Comparison of ENCODE assay signal across 17 cellular contexts in the genomic region with DNA sequence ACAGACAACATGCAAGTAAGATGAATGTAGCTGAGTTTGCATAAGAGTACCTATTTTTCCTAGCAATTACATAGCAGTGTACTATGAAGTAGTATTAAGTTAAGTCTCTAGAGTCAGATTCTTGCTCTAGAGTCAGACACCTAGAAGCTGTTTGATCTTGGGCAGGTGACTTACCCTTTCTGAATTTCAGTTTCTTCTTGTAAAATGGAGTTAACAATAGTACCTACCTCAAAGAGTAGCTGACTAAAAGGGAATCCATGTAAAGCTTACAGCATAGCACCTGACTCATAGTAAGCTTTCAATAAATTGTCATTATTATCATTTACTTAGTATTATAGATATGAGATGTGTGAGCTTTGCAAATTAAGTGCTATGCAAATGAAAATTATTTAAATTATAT.
"Had no signal": no experiment of that assay in that cellular context is flagged by ENCODE, and none has a peak within 500 bp of the region (broad histone marks: within the 10 kb centered on the region; RNA-seq: fewer than 3 reads in every experiment).

No MANE protein-coding gene starts in this region.

- ATAC-seq: T-cell had no signal

- H3K4me3 ChIP-seq: hepatocyte, left ventricle myocardium inferior, stomach, thoracic aorta had no signal

- H2AFZ ChIP-seq: hepatocyte had no signal

- DNase-seq: activated CD4-positive, alpha-beta T cell treated with anti-CD3 and anti-CD28 coated beads, Interleukin-2, amount 50 U/mL, for 1 hour; activated naive CD4-positive, alpha-beta T cell treated with anti-CD3 and anti-CD28 coated beads, Interleukin-2, amount 50 U/mL, for 16 hours; cerebellar nuclear complex; dermis blood vessel endothelial cell; endodermal cell; erythroblast; kidney; left ventricle myocardium inferior; occipital lobe; stimulated activated CD4-positive, alpha-beta T cell treated with anti-CD3 and anti-CD28 coated beads, Interleukin-12 subunit alpha, Interleukin-12 subunit beta, amount 100 ng/mL, for 4 hours; stomach; T-cell had no signal

- FAIRE-seq: kidney had no signal

- H3K4me1 Mint-ChIP-seq: endodermal cell had no signal

- H3K27ac ChIP-seq: hepatocyte, left ventricle myocardium inferior, stomach had no signal

- H3K36me3 ChIP-seq: left ventricle myocardium inferior, stomach, thoracic aorta had no signal

- H3K4me1 ChIP-seq: left ventricle myocardium inferior had no signal

- H3K27me3 Mint-ChIP-seq: memory B cell, T-cell had no signal

- H3K4me3 Mint-ChIP-seq: activated T-helper 1 cell treated with anti-CD3 and anti-CD28 coated beads, Interleukin-12 subunit alpha, Interleukin-12 subunit beta, Interleukin-2, Interleukin-4 antibody, amounts not matched to agents 30 ng/mL and 10 ng/mL and 1 ng/mL, durations not matched to agents 14 hours and 24 hours and 36 hours; endodermal cell; memory B cell; nephron; T-cell had no signal

- H3K79me2 ChIP-seq: hepatocyte had no signal

- H3K27me3 ChIP-seq: hepatocyte, stomach had no signal

- H3K4me2 ChIP-seq: hepatocyte had no signal

- H3K9me3 ChIP-seq: left ventricle myocardium inferior, stomach, thoracic aorta had no signal

- H3K36me3 Mint-ChIP-seq: memory B cell, T-cell had no signal

- H3K27ac Mint-ChIP-seq: activated T-helper 1 cell treated with anti-CD3 and anti-CD28 coated beads, Interleukin-12 subunit alpha, Interleukin-12 subunit beta, Interleukin-2, Interleukin-4 antibody, amounts not matched to agents 30 ng/mL and 10 ng/mL and 1 ng/mL, durations not matched to agents 14 hours and 24 hours and 36 hours; endodermal cell; nephron; T-cell had no signal

- H3K9me3 Mint-ChIP-seq: activated T-helper 1 cell treated with anti-CD3 and anti-CD28 coated beads, Interleukin-12 subunit alpha, Interleukin-12 subunit beta, Interleukin-2, Interleukin-4 antibody, amounts not matched to agents 30 ng/mL and 10 ng/mL and 1 ng/mL, durations not matched to agents 14 hours and 24 hours and 36 hours; endodermal cell; memory B cell; nephron; T-cell had no signal
